In genomic region chr17:38676706-38677504, GRCh38 we compare ENCODE assay signal across 8 cellular contexts. TPM values are rescaled to one million over a fixed set of nuclear protein-coding genes. Genes with fewer than 3 reads are reported as not detected.
DNase-seq lines count a peak whose midpoint lies in the region; ATAC-seq, FAIRE-seq and TF ChIP-seq lines count a peak whose summit lies in the region.

No MANE protein-coding gene starts in this region.

- intact Hi-C loops in prostate gland (cut with DNase I), result loop anchor here (2.0 kb wide), 1 partner anchor 58 kb away; no protein-coding TSS in a partner anchor
- intact Hi-C loops in upper lobe of right lung (cut with DNase I), result loop anchor here (5.0 kb wide), 1 partner anchor 55 kb away; the partner anchor contains the start of gene CISD3

- H3K4me1 ChIP-seq in A549 (peaks cover 32% of the 10 kb centered on the region), cardiac muscle cell (ENCODE audit: low read depth) (peaks cover 11% of the 10 kb centered on the region), prostate gland (replicated peaks) (peaks cover 3% of the 10 kb centered on the region), upper lobe of right lung (peaks cover 20% of the 10 kb centered on the region)

- H3K36me3 ChIP-seq in cardiac muscle cell (no peaks in the 10 kb centered on the region), prostate gland (no peaks in the 10 kb centered on the region), upper lobe of right lung (no peaks in the 10 kb centered on the region)

- CTCF ChIA-PET in A549 (lab: Yijun Ruan, JAX), result interaction anchor here (0.7 to 12.7 kb wide), 31 partner anchors 9 to 497 kb away, joined by 3 to 143 read pairs (median 4); partner anchors contain the start of genes CISD3, MLLT6, PCGF2 and PIP4K2B

- no peak for FAIRE-seq in A549 (lab: Jason Lieb, UNC)

- 14% methylated on average over 9 of the region's 9 CpGs for WGBS in A549 (ENCODE audit: missing lambda C conversion rate)
- 15% methylated on average over 9 of the region's 9 CpGs for WGBS in prostate gland

- TF ChIP-seq RAD21 in A549 (conservative IDR thresholded peaks at IDR 0.05 in 1 of 2, IDR thresholded peaks at IDR 0.05 in 1 of 2), result peak; percentile 85 to 96

- TF ChIP-seq POLR2A in A549 (IDR thresholded peaks at IDR 0.05; ENCODE audit: low read length) (no peak), prostate gland (IDR thresholded peaks at IDR 0.05) (no peak)

- H3K4me2 ChIP-seq in A549, result peak overlapping the region; percentile 50; the same call in 2 of the 3 replicates

- H3K27me3 ChIP-seq in cardiac muscle cell, result peaks cover 26% of the 10 kb centered on the region
- no peaks in the 10 kb centered on the region for H3K27me3 ChIP-seq in prostate gland (replicated peaks; ENCODE audit: insufficient read depth)
- peaks cover 26% of the 10 kb centered on the region for H3K27me3 ChIP-seq in upper lobe of right lung

- DNase-seq in A549 (ENCODE audit: low read depth in 1 of 2, low spot score in 1 of 2) (peak; percentile 92 to 96), NCI-H1436 (lab: John Stamatoyannopoulos, UW) (peak; percentile 85), SW480 (ENCODE audit: low spot score) (peak; percentile 85), cardiac muscle cell (ENCODE audit: low read depth in 1 of 2, low spot score in 1 of 2) (peak; percentile 86), prostate gland (ENCODE audit: low spot score) (peak; percentile 75), upper lobe of right lung (peak; percentile 87)
- DNase-seq in activated naive CD8-positive, alpha-beta T cell treated with anti-CD3 and anti-CD28 coated beads, Interleukin-2, amount 50 U/mL, for 16 hours (ENCODE audit: low read depth, low spot score), result peak; percentile 74

- no peak for TF ChIP-seq EP300 in A549 (IDR thresholded peaks at IDR 0.05)

- H3K9me3 ChIP-seq in A549, result no peaks in the 10 kb centered on the region
- no peaks in the 10 kb centered on the region for H3K9me3 ChIP-seq in cardiac muscle cell (ENCODE audit: low read depth)
- no peaks in the 10 kb centered on the region for H3K9me3 ChIP-seq in prostate gland
- H3K9me3 ChIP-seq in upper lobe of right lung, result no peaks in the 10 kb centered on the region

- TF ChIP-seq CTCF in A549 (IDR thresholded peaks at IDR 0.05) (peak; percentile 88), cardiac muscle cell (IDR thresholded peaks at IDR 0.05; ENCODE audit: low read depth, low read length) (peak; percentile 96), prostate gland (IDR thresholded peaks at IDR 0.05) (peak; percentile 68 to 99 (median 90)), upper lobe of right lung (IDR thresholded peaks at IDR 0.05) (peak; percentile 99)

- POLR2A ChIA-PET in A549 (lab: Yijun Ruan, JAX), result interaction anchor here (1.5 to 1.7 kb wide), 2 partner anchors 58 to 72 kb away, joined by 5 to 7 read pairs; no protein-coding TSS in a partner anchor

- H3K4me3 ChIP-seq in A549 (no peak overlapping the region), cardiac muscle cell (no peak overlapping the region), prostate gland (no peak overlapping the region), upper lobe of right lung (no peak overlapping the region)

- H3K27ac ChIP-seq in A549, result peak overlapping the region; percentile 45 to 73; a peak in 5 of 6 replicates
- peak overlapping the region; percentile 28 for H3K27ac ChIP-seq in cardiac muscle cell
- no peak overlapping the region for H3K27ac ChIP-seq in prostate gland
- no peak overlapping the region for H3K27ac ChIP-seq in upper lobe of right lung

- ATAC-seq in A549, result peak; percentile 62 to 78
- ATAC-seq in GM18508 (IDR thresholded peaks at IDR 0.05; ENCODE audit: insufficient read depth, unreplicated experiment), result peak; percentile 45
- ATAC-seq in upper lobe of right lung, result peak; percentile 90

TF ChIP-seq in A549, 52 proteins besides CTCF, POLR2A, EP300 and RAD21 (continues in another document):
- TF ChIP-seq BCL3 (IDR thresholded peaks at IDR 0.05) (no peak), MAFK (IDR thresholded peaks at IDR 0.05; ENCODE audit: partially characterized antibody) (no peak), RCOR1 (IDR thresholded peaks at IDR 0.05; ENCODE audit: low read depth, low read length) (no peak), HEYL (CRISPR knock-in tag; IDR thresholded peaks at IDR 0.05) (no peak), FOXS1 (CRISPR knock-in tag; IDR thresholded peaks at IDR 0.05) (no peak), POLR2AphosphoS2 (conservative IDR thresholded peaks at IDR 0.05; ENCODE audit: low read length) (no peak), PHF8 (IDR thresholded peaks at IDR 0.05; ENCODE audit: borderline replicate concordance, low read depth) (no peak), HDAC2 (IDR thresholded peaks at IDR 0.05) (no peak), JUN (IDR thresholded peaks at IDR 0.05) (no peak), E2F6 (IDR thresholded peaks at IDR 0.05; ENCODE audit: borderline replicate concordance, low read depth) (peak; percentile 41; the same call in 1 of the 2 replicates), FOSB (CRISPR knock-in tag; IDR thresholded peaks at IDR 0.05) (no peak)
- TF ChIP-seq, protein P1, sequence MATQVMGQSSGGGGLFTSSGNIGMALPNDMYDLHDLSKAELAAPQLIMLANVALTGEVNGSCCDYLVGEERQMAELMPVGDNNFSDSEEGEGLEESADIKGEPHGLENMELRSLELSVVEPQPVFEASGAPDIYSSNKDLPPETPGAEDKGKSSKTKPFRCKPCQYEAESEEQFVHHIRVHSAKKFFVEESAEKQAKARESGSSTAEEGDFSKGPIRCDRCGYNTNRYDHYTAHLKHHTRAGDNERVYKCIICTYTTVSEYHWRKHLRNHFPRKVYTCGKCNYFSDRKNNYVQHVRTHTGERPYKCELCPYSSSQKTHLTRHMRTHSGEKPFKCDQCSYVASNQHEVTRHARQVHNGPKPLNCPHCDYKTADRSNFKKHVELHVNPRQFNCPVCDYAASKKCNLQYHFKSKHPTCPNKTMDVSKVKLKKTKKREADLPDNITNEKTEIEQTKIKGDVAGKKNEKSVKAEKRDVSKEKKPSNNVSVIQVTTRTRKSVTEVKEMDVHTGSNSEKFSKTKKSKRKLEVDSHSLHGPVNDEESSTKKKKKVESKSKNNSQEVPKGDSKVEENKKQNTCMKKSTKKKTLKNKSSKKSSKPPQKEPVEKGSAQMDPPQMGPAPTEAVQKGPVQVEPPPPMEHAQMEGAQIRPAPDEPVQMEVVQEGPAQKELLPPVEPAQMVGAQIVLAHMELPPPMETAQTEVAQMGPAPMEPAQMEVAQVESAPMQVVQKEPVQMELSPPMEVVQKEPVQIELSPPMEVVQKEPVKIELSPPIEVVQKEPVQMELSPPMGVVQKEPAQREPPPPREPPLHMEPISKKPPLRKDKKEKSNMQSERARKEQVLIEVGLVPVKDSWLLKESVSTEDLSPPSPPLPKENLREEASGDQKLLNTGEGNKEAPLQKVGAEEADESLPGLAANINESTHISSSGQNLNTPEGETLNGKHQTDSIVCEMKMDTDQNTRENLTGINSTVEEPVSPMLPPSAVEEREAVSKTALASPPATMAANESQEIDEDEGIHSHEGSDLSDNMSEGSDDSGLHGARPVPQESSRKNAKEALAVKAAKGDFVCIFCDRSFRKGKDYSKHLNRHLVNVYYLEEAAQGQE (IDR thresholded peaks at IDR 0.05), result no peak

RNA-seq across cellular contexts. Expression of gene EPOP, which starts 2.1 kb away (rescaled TPM):
- 4.6 and 5.1 TPM in 2 replicates for polyA plus RNA-seq in A549 (2011; rRNA removed)
- 6.0 and 8.6 TPM in 2 replicates for polyA plus RNA-seq in A549 (2012; cell fraction: cytosol; rRNA removed)
- 5.4 and 6.3 TPM in 2 replicates for polyA plus RNA-seq in A549 (2012; cell fraction: nucleus; rRNA removed)
- polyA plus RNA-seq in A549 (2017; fragmentation: RNase III; extraction: RNeasy Plus Mini Kit Qiagen cat#74134 plus additional on column Dnase treatment), result 11.2 to 12.3 TPM (median 12.1 TPM) in 3 replicates
- 4.1 and 4.2 TPM in 2 replicates for polyA minus RNA-seq in A549 (2011; rRNA and poly(A)+ RNA removed)
- 13.4 and 13.9 TPM in 2 replicates for total RNA-seq in cardiac muscle cell
- 1.9 and 2.0 TPM in 2 replicates for polyA plus RNA-seq in cardiac muscle cell
- 10 to 100 TPM in 1 of 2 donors, 1 to 10 TPM in 1; 4.1 to 11.0 TPM for total RNA-seq in prostate gland
- total RNA-seq in upper lobe of right lung, result 2.1 TPM

RNA-seq across cellular contexts. Expression of gene MLLT6, which starts 28.2 kb away (rescaled TPM):
- polyA plus RNA-seq in A549 (2011; rRNA removed) (24.2 and 28.9 TPM in 2 replicates), A549 (2017; fragmentation: RNase III; extraction: RNeasy Plus Mini Kit Qiagen cat#74134 plus additional on column Dnase treatment) (24.6 to 29.9 TPM (median 28.3 TPM) in 3 replicates), cardiac muscle cell (10.5 and 17.4 TPM in 2 replicates)
- polyA plus RNA-seq in A549 (2012; cell fraction: cytosol; rRNA removed), result 25.0 and 29.5 TPM in 2 replicates
- polyA plus RNA-seq in A549 (2012; cell fraction: nucleus; rRNA removed), result 62.5 and 83.6 TPM in 2 replicates
- polyA minus RNA-seq in A549 (2011; rRNA and poly(A)+ RNA removed), result 37.2 and 41.1 TPM in 2 replicates
- total RNA-seq in cardiac muscle cell (48.4 and 75.8 TPM in 2 replicates), prostate gland (100 to 1,000 TPM in 1 of 2 donors, 10 to 100 TPM in 1; 69.1 to 142 TPM), upper lobe of right lung (133 TPM)

RNA-seq across cellular contexts. Expression of gene CISD3, which starts 53.2 kb away (rescaled TPM):
- polyA plus RNA-seq in A549 (2011; rRNA removed) (24.5 and 32.6 TPM in 2 replicates), A549 (2017; fragmentation: RNase III; extraction: RNeasy Plus Mini Kit Qiagen cat#74134 plus additional on column Dnase treatment) (33.0 to 35.4 TPM (median 34.3 TPM) in 3 replicates), cardiac muscle cell (20.6 and 29.7 TPM in 2 replicates)
- 41.3 and 55.7 TPM in 2 replicates for polyA plus RNA-seq in A549 (2012; cell fraction: cytosol; rRNA removed)
- polyA plus RNA-seq in A549 (2012; cell fraction: nucleus; rRNA removed), result 21.1 and 28.7 TPM in 2 replicates
- polyA minus RNA-seq in A549 (2011; rRNA and poly(A)+ RNA removed), result 12.7 and 18.5 TPM in 2 replicates
- total RNA-seq in cardiac muscle cell (4.9 and 7.4 TPM in 2 replicates), prostate gland (10 to 100 TPM; 17.1 to 17.8 TPM), upper lobe of right lung (29.7 TPM)

Comparison
In these comparisons a context has a peak if more than half of its experiments do, and no peak if none do; other contexts are left out.
1. H3K27ac ChIP-seq: peak in A549 (2 of 2) and cardiac muscle cell (single experiment); none in prostate gland (0 of 2) and upper lobe of right lung (single experiment).
2. Peak in every context shown above with its lines, with median percentiles within 50 percentile points of each other: ATAC-seq, DNase-seq and CTCF ChIP-seq.